In the genomic region with DNA sequence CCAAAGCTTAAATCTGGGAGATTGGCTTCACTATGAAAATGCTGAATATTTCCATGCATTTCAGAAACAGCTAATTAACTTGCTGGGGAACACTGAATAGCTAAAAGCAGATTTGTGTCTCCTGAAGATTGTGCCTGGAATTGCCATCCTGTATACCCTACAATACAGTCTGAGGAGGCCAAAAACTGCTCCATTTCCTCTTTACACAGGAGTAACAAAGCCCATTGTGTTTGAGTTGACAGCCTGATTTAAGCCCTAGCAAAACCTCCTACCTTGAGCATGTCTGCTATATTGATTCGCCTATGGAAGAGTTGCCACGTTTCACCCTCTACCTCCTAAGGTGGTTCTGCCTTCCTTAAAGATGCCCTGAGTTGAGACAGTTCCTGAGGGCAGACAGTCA, we compare ENCODE assay signal across 11 cellular contexts. TPM values are rescaled to one million over a fixed set of nuclear protein-coding genes. Genes with fewer than 3 reads are reported as not detected.
DNase-seq lines count a peak whose midpoint lies in the region; ATAC-seq and TF ChIP-seq lines count a peak whose summit lies in the region.
"Had no signal": no experiment of that assay in that cellular context is flagged by ENCODE, and none has a peak within 500 bp of the region (broad histone marks: within the 10 kb centered on the region; RNA-seq: fewer than 3 reads in every experiment).

No MANE protein-coding gene starts in this region.

- no peak for ATAC-seq in stimulated activated naive CD8-positive, alpha-beta T cell treated with anti-CD3 and anti-CD28 coated beads, Interleukin-15, Interleukin-2, amounts not matched to agents 100 U/mL and 50 U/mL, for 24 hours
- ATAC-seq in memory B cell (ENCODE audit: low read depth) = no peak

- H3K4me1 ChIP-seq in ovary (ENCODE audit: insufficient read depth) = peaks cover 3% of the 10 kb centered on the region

- H3K9me3 Mint-ChIP-seq in stimulated activated naive CD8-positive, alpha-beta T cell treated with anti-CD3 and anti-CD28 coated beads, Interleukin-15, Interleukin-2, amounts not matched to agents 100 ng/mL and 50 ng/mL, for 24 hours = no peaks in the 10 kb centered on the region
- H3K9me3 Mint-ChIP-seq in memory B cell = no peaks in the 10 kb centered on the region

- peak overlapping the region; percentile 64; the same call in 1 of the 2 replicates for H3K4me3 ChIP-seq in WI38 (ENCODE audit: low read depth, low read length)
- no peak overlapping the region for H3K4me3 ChIP-seq in ovary

- no peaks in the 10 kb centered on the region for H3K36me3 Mint-ChIP-seq in stimulated activated naive CD8-positive, alpha-beta T cell treated with anti-CD3 and anti-CD28 coated beads, Interleukin-15, Interleukin-2, amounts not matched to agents 100 ng/mL and 50 ng/mL, for 24 hours (ENCODE audit: low read depth)
- H3K36me3 Mint-ChIP-seq in memory B cell = no peaks in the 10 kb centered on the region

- H3K27me3 Mint-ChIP-seq in stimulated activated naive CD8-positive, alpha-beta T cell treated with anti-CD3 and anti-CD28 coated beads, Interleukin-15, Interleukin-2, amounts not matched to agents 100 ng/mL and 50 ng/mL, for 24 hours = peaks cover 55% of the 10 kb centered on the region
- H3K27me3 Mint-ChIP-seq in memory B cell = peaks cover 14% of the 10 kb centered on the region

- TF ChIP-seq EP300 in ovary (IDR thresholded peaks at IDR 0.05) = no peak

- no peak for TF ChIP-seq POLR2A in ovary (IDR thresholded peaks at IDR 0.05)

- 78 to 89% (median 83%) methylated on average over 2 of the region's 2 CpGs for WGBS in ovary, 3 donors

- peak overlapping the region; percentile 91 for H3K4me3 Mint-ChIP-seq in stimulated activated naive CD8-positive, alpha-beta T cell treated with anti-CD3 and anti-CD28 coated beads, Interleukin-15, Interleukin-2, amounts not matched to agents 100 ng/mL and 50 ng/mL, for 24 hours
- peak overlapping the region; percentile 93 for H3K4me3 Mint-ChIP-seq in memory B cell

- H3K9me3 ChIP-seq in ovary = no peaks in the 10 kb centered on the region

- peaks cover 45% of the 10 kb centered on the region for H3K4me1 Mint-ChIP-seq in stimulated activated naive CD8-positive, alpha-beta T cell treated with anti-CD3 and anti-CD28 coated beads, Interleukin-15, Interleukin-2, amounts not matched to agents 100 ng/mL and 50 ng/mL, for 24 hours (ENCODE audit: low read depth)
- H3K4me1 Mint-ChIP-seq in memory B cell = peaks cover 12% of the 10 kb centered on the region

- H3K27ac Mint-ChIP-seq in stimulated activated naive CD8-positive, alpha-beta T cell treated with anti-CD3 and anti-CD28 coated beads, Interleukin-15, Interleukin-2, amounts not matched to agents 100 ng/mL and 50 ng/mL, for 24 hours = no peak overlapping the region
- H3K27ac Mint-ChIP-seq in memory B cell = no peak overlapping the region

- TF ChIP-seq CTCF in WI38 (IDR thresholded peaks at IDR 0.05; ENCODE audit: low read depth, low read length) (no peak), ovary (IDR thresholded peaks at IDR 0.05) (no peak)

- H3K36me3 ChIP-seq in ovary = no peaks in the 10 kb centered on the region

- intact Hi-C loops in ovary (cut with DNase I) = no loop called here

- no peak for DNase-seq in stimulated activated naive CD8-positive, alpha-beta T cell treated with anti-CD3 and anti-CD28 coated beads, Interleukin-15, Interleukin-2, amounts not matched to agents 100 U/mL and 50 U/mL, for 24 hours
- DNase-seq in memory B cell (ENCODE audit: low spot score in 2 of 2) = no peak
- DNase-seq in cerebellar nuclear complex (lab: John Stamatoyannopoulos, UW) = no peak
- no peak for DNase-seq in AG08396 (ENCODE audit: low spot score)
- DNase-seq in ovary = no peak
- no peak for DNase-seq in OCI-M2 (lab: John Stamatoyannopoulos, UW; ENCODE audit: unreplicated experiment)
- DNase-seq: Kasumi-1 had no signal

- no peak overlapping the region for H3K27ac ChIP-seq in ovary

- no peaks in the 10 kb centered on the region for H3K27me3 ChIP-seq in ovary

RNA-seq across cellular contexts. Expression of gene PIK3R3, which starts 1.5 kb away (rescaled TPM):
- 10 to 100 TPM in 4 of 7 donors, 1 to 10 TPM in 3; 3.6 to 20.3 (median 10.7) TPM for total RNA-seq in ovary
- 10 to 100 TPM in 1 of 2 donors, 1 to 10 TPM in 1; 6.5 to 20.0 TPM for polyA plus RNA-seq in ovary

RNA-seq across cellular contexts. Expression of gene TSPAN1, which starts 40.9 kb away (rescaled TPM):
- 10 to 100 TPM in 1 of 7 donors, 1 to 10 TPM in 4, under 1 TPM in 2; 0.18 to 26.9 (median 3.1) TPM for total RNA-seq in ovary
- 1 to 10 TPM in 1 of 2 donors, under 1 TPM in 1; 0.65 to 2.8 TPM for polyA plus RNA-seq in ovary

RNA-seq across cellular contexts. Expression of gene P3R3URF, which starts 42.3 kb away (rescaled TPM):
- total RNA-seq in ovary = not detected
- not detected for polyA plus RNA-seq in ovary
- total RNA-seq: pulmonary artery endothelial cell had no signal
- polyA plus RNA-seq: adipose tissue had no signal
